In genomic region chr7:105000927-105001336, GRCh38 we compare ENCODE assay signal across 17 cellular contexts. TPM values are rescaled to one million over a fixed set of nuclear protein-coding genes. Genes with fewer than 3 reads are reported as not detected.
A peak's percentile ranks its signal among the peaks of the same experiment; 100 is the strongest.
DNase-seq lines count a peak whose midpoint lies in the region; ATAC-seq and TF ChIP-seq lines count a peak whose summit lies in the region.
"Had no signal": no experiment of that assay in that cellular context is flagged by ENCODE, and none has a peak within 500 bp of the region (broad histone marks: within the 10 kb centered on the region; RNA-seq: fewer than 3 reads in every experiment).

No MANE protein-coding gene starts in this region.

- H3K4me1 ChIP-seq in endodermal cell (ENCODE audit: control insufficient read depth, insufficient read depth, low read length), result no peaks in the 10 kb centered on the region
- peaks cover 90% of the 10 kb centered on the region for H3K4me1 ChIP-seq in psoas muscle
- H3K4me1 ChIP-seq: HAP-1 had no signal

- no peak for ATAC-seq in activated CD4-positive, alpha-beta T cell treated with anti-CD3 and anti-CD28 coated beads for 36 hours
- ATAC-seq in psoas muscle (peak in 1 of 4 donors; percentile 6), GM18511 (IDR thresholded peaks at IDR 0.05; ENCODE audit: unreplicated experiment) (no peak), HG02938 (IDR thresholded peaks at IDR 0.05; ENCODE audit: unreplicated experiment) (no peak)

- H3K4me1 Mint-ChIP-seq in activated CD4-positive, alpha-beta T cell treated with anti-CD3 and anti-CD28 coated beads for 36 hours, result peaks cover 87% of the 10 kb centered on the region
- H3K4me1 Mint-ChIP-seq in IgD-negative memory B cell, result peaks cover 60 to 78% (median 62%) of the 10 kb centered on the region in 3 donors
- H3K4me1 Mint-ChIP-seq in endodermal cell, result peaks cover 28% of the 10 kb centered on the region

- no peaks in the 10 kb centered on the region for H3K9me3 Mint-ChIP-seq in activated CD4-positive, alpha-beta T cell treated with anti-CD3 and anti-CD28 coated beads for 36 hours (ENCODE audit: low read depth)
- H3K9me3 Mint-ChIP-seq in IgD-negative memory B cell (no peaks in the 10 kb centered on the region), endodermal cell (no peaks in the 10 kb centered on the region)
- H3K9me3 Mint-ChIP-seq: activated naive CD4-positive, alpha-beta T cell treated with anti-CD3 and anti-CD28 coated beads, Interleukin-2, amount 10 ng/mL, durations not matched to agents 7 days and 5 days had no signal

- no peak overlapping the region for H3K4me3 Mint-ChIP-seq in activated CD4-positive, alpha-beta T cell treated with anti-CD3 and anti-CD28 coated beads for 36 hours
- H3K4me3 Mint-ChIP-seq in IgD-negative memory B cell (peak overlapping the region in 1 of 4 donors; percentile 47), endodermal cell (no peak overlapping the region)
- H3K4me3 Mint-ChIP-seq: activated naive CD4-positive, alpha-beta T cell treated with anti-CD3 and anti-CD28 coated beads, Interleukin-2, amount 10 ng/mL, durations not matched to agents 7 days and 5 days had no signal

- POLR2A ChIA-PET in activated CD4-positive, alpha-beta T cell treated with anti-CD3 and anti-CD28 coated beads for 36 hours (lab: Charles Lee), result interaction anchor here (1.2 kb wide), 1 partner anchor 17 kb away, joined by 3 read pairs; no protein-coding TSS in a partner anchor

- no peak overlapping the region for H3K4me3 ChIP-seq in endodermal cell (ENCODE audit: low read length)
- H3K4me3 ChIP-seq in psoas muscle, result peak overlapping the region; percentile 38
- H3K4me3 ChIP-seq: HAP-1, sigmoid colon had no signal

- no peaks in the 10 kb centered on the region for H3K9me3 ChIP-seq in endodermal cell (ENCODE audit: control insufficient read depth, low read length)
- H3K9me3 ChIP-seq in psoas muscle, result no peaks in the 10 kb centered on the region
- H3K9me3 ChIP-seq: HAP-1, sigmoid colon had no signal

- CTCF ChIA-PET in activated CD4-positive, alpha-beta T cell treated with anti-CD3 and anti-CD28 coated beads for 36 hours (lab: Charles Lee), result interaction anchor here (0.6 to 1.2 kb wide), 4 partner anchors 8 to 20 kb away, joined by 3 to 7 read pairs (median 4); no protein-coding TSS in a partner anchor

- no peak overlapping the region for H3K9ac ChIP-seq in endodermal cell (ENCODE audit: extremely low read depth, low read length, poor library complexity, severe bottlenecking)

- no peak for DNase-seq in activated CD4-positive, alpha-beta T cell treated with anti-CD3 and anti-CD28 coated beads for 36 hours
- DNase-seq in activated CD4-positive, alpha-beta T cell treated with anti-CD3 and anti-CD28 coated beads for 48 hours, result no peak
- peak; percentile 57 for DNase-seq in endodermal cell
- DNase-seq in psoas muscle, result no peak
- no peak for DNase-seq in D341Med (ENCODE audit: low spot score)
- DNase-seq: activated naive CD4-positive, alpha-beta T cell treated with anti-CD3 and anti-CD28 coated beads, Interleukin-2, amount 10 ng/mL, durations not matched to agents 7 days and 5 days; Calu3; head of caudate nucleus; kidney glomerular epithelial cell; NCI-H524; sigmoid colon; stimulated activated CD4-positive, alpha-beta T cell treated with anti-CD3 and anti-CD28 coated beads, Interleukin-4, amount 100 ng/mL, for 4 hours; stimulated activated naive CD4-positive, alpha-beta T cell treated with Interleukin-2 at 50 U/mL for 16 hours had no signal

- intact Hi-C loops in activated CD4-positive, alpha-beta T cell treated with anti-CD3 and anti-CD28 coated beads for 36 hours (cut with DNase I, micrococcal nuclease), result no loop called here
- intact Hi-C loops in psoas muscle (cut with DNase I), result no loop called here

- H3K36me3 ChIP-seq in endodermal cell (ENCODE audit: control insufficient read depth, insufficient read depth, low read length) (peaks cover 50% of the 10 kb centered on the region), psoas muscle (ENCODE audit: insufficient read depth in 1 of 2, low read depth in 1 of 2) (peaks cover 0 to 4% of the 10 kb centered on the region in 2 donors)
- H3K36me3 ChIP-seq: sigmoid colon had no signal

- H3K27ac Mint-ChIP-seq in activated CD4-positive, alpha-beta T cell treated with anti-CD3 and anti-CD28 coated beads for 36 hours, result peak overlapping the region; percentile 47
- peak overlapping the region; percentile 3 to 62 (median 50) for H3K27ac Mint-ChIP-seq in IgD-negative memory B cell
- H3K27ac Mint-ChIP-seq in endodermal cell, result peak overlapping the region; percentile 90

- H3K27me3 ChIP-seq in endodermal cell (ENCODE audit: control insufficient read depth, insufficient read depth, low read length, poor library complexity, severe bottlenecking) (no peaks in the 10 kb centered on the region), psoas muscle (ENCODE audit: insufficient read depth in 3 of 3, low read length in 2 of 3) (no peaks in the 10 kb centered on the region)
- H3K27me3 ChIP-seq: sigmoid colon had no signal

- no peak overlapping the region for H3K27ac ChIP-seq in endodermal cell (ENCODE audit: low read depth, low read length)
- H3K27ac ChIP-seq in psoas muscle, result peak overlapping the region; percentile 100

- peaks cover 50% of the 10 kb centered on the region for H3K36me3 Mint-ChIP-seq in activated CD4-positive, alpha-beta T cell treated with anti-CD3 and anti-CD28 coated beads for 36 hours (ENCODE audit: low read depth)
- H3K36me3 Mint-ChIP-seq in IgD-negative memory B cell (peaks cover 6% of the 10 kb centered on the region), endodermal cell (ENCODE audit: low read depth) (peaks cover 39% of the 10 kb centered on the region)

- H3K27me3 Mint-ChIP-seq in activated CD4-positive, alpha-beta T cell treated with anti-CD3 and anti-CD28 coated beads for 36 hours, result no peaks in the 10 kb centered on the region
- H3K27me3 Mint-ChIP-seq in IgD-negative memory B cell, result no peaks in the 10 kb centered on the region
- H3K27me3 Mint-ChIP-seq in endodermal cell (ENCODE audit: insufficient read depth), result no peaks in the 10 kb centered on the region
- H3K27me3 Mint-ChIP-seq: activated naive CD4-positive, alpha-beta T cell treated with anti-CD3 and anti-CD28 coated beads, Interleukin-2, amount 10 ng/mL, durations not matched to agents 7 days and 5 days had no signal

- 92 to 94% methylated on average over 8 to 18 of the region's 18 CpGs for WGBS in endodermal cell (ENCODE audit: insufficient coverage in 1 of 2, insufficient read length in 1 of 2), 2 experiments
- 80 to 88% (median 80%) methylated on average over 18 of the region's 18 CpGs for WGBS in psoas muscle, 3 donors

- TF ChIP-seq CTCF in endodermal cell (conservative IDR thresholded peaks at IDR 0.05) (no peak), psoas muscle (IDR thresholded peaks at IDR 0.05) (no peak)

RNA-seq across cellular contexts. Expression of gene KMT2E, which starts 13.1 kb away (rescaled TPM):
- 10 to 100 TPM; 94.4 to 99.3 TPM for total RNA-seq in activated CD4-positive, alpha-beta T cell treated with anti-CD3 and anti-CD28 coated beads for 36 hours
- polyA plus RNA-seq in IgD-negative memory B cell (239 TPM), psoas muscle (10 to 100 TPM in 1 of 3 donors, 1 to 10 TPM in 2; 6.2 to 18.1 (median 7.3) TPM)
- total RNA-seq in endodermal cell (10 to 100 TPM; 65.7 to 70.4 TPM), psoas muscle (10 to 100 TPM; 24.0 to 40.9 (median 27.0) TPM)
- 73.3 TPM for polyA plus RNA-seq in endodermal cell (2013, experiment 1 of 2)
- 71.3 TPM for polyA plus RNA-seq in endodermal cell (2013, experiment 2 of 2)
